Comparison of ENCODE assay signal across 2 cellular contexts in the genomic region with DNA sequence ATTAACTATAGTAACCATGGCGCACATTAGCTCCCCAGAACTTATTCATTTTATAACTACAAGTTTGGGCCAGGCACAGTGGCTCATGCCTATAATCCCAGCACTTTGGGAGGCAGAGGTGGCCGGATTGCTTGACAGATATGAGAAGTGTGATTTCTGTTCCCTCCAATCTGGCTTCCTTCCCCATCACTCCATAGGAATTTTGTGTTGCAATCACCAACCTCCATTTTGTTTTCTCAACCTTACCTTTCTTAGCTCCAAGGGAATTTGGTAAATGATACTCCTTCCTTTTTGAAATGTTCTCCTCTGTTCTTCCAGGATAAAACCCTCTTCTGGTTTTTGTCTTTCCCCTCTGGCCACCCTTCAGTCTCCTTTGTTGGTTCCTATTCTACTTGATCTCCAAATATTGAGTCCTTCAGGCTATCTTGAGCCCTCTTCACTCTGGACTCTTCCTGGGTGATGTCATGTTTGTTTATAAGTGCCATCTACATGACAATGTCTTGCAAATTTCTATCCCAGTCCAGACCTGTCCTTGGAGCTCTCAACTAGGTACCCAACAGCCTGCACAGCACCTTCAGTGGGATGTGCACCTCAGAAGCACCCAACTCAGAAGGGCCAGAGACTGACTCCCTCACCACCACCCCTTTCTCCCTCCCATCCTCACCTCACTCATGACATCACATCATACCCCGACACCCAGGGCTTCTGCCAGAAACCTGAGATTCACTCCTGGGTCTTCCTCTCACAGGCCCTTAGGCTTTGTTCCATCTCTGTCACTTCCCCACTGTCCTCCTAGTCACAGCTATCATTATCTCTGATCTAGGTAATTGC.
A peak's percentile ranks its signal among the peaks of the same experiment; 100 is the strongest.
TF ChIP-seq lines count a peak whose summit lies in the region.

No MANE protein-coding gene starts in this region.

TF ChIP-seq in A549, 52 proteins besides CTCF, POLR2A, EP300 and RAD21 (continues in another document):
- TF ChIP-seq HOXB5 (CRISPR knock-in tag; IDR thresholded peaks at IDR 0.05) (no peak), JUNB (IDR thresholded peaks at IDR 0.05) (no peak), KDM1A (IDR thresholded peaks at IDR 0.05; ENCODE audit: low read depth) (no peak), EHMT2 (IDR thresholded peaks at IDR 0.05; ENCODE audit: low read depth) (no peak), ZFP36 (IDR thresholded peaks at IDR 0.05; ENCODE audit: borderline replicate concordance, partially characterized antibody) (no peak), POLR2AphosphoS2 (conservative IDR thresholded peaks at IDR 0.05; ENCODE audit: low read length) (peak; percentile 91; the same call in 1 of the 2 replicates), NR3C1 (IDR thresholded peaks at IDR 0.05) (no peak), NFE2L2 (conservative IDR thresholded peaks at IDR 0.05; ENCODE audit: low read length) (no peak), CEBPB (IDR thresholded peaks at IDR 0.05) (peak; percentile 42 to 70; a peak in 3 of 4 replicates), MYC (IDR thresholded peaks at IDR 0.05; ENCODE audit: borderline replicate concordance, low read length) (no peak), EHF (CRISPR knock-in tag; IDR thresholded peaks at IDR 0.05) (no peak), ZNF302 (CRISPR knock-in tag; IDR thresholded peaks at IDR 0.05) (no peak), RARB (CRISPR knock-in tag; IDR thresholded peaks at IDR 0.05) (peak; percentile 50; the same call in 1 of the 2 replicates), ZC3H11A (IDR thresholded peaks at IDR 0.05) (no peak), KDM5A (IDR thresholded peaks at IDR 0.05) (no peak), MAFK (IDR thresholded peaks at IDR 0.05; ENCODE audit: partially characterized antibody) (no peak), TP53 (CRISPR knock-in tag; IDR thresholded peaks at IDR 0.05) (peak; percentile 77; the same call in 1 of the 2 replicates), REST (IDR thresholded peaks at IDR 0.05) (no peak), ESRRA (IDR thresholded peaks at IDR 0.05; ENCODE audit: borderline replicate concordance, low read length) (no peak), CHD4 (IDR thresholded peaks at IDR 0.05; ENCODE audit: borderline replicate concordance) (no peak), RCOR1 (IDR thresholded peaks at IDR 0.05; ENCODE audit: low read depth, low read length) (no peak), TFCP2L1 (CRISPR knock-in tag; IDR thresholded peaks at IDR 0.05) (no peak; the same call in 1 of the 2 replicates), FOXS1 (CRISPR knock-in tag; IDR thresholded peaks at IDR 0.05) (no peak), BHLHE40 (IDR thresholded peaks at IDR 0.05; ENCODE audit: low read depth, low read length) (no peak), MAZ (IDR thresholded peaks at IDR 0.05; ENCODE audit: borderline replicate concordance, low read depth, low read length) (no peak), NPAS2 (CRISPR knock-in tag; IDR thresholded peaks at IDR 0.05; ENCODE audit: borderline replicate concordance) (no peak), HES2 (IDR thresholded peaks at IDR 0.05) (no peak), CHD2 (IDR thresholded peaks at IDR 0.05; ENCODE audit: low read length, partially characterized antibody) (no peak), SMC3 (IDR thresholded peaks at IDR 0.05) (no peak), HEYL (CRISPR knock-in tag; IDR thresholded peaks at IDR 0.05) (no peak)
- TF ChIP-seq, protein P1, sequence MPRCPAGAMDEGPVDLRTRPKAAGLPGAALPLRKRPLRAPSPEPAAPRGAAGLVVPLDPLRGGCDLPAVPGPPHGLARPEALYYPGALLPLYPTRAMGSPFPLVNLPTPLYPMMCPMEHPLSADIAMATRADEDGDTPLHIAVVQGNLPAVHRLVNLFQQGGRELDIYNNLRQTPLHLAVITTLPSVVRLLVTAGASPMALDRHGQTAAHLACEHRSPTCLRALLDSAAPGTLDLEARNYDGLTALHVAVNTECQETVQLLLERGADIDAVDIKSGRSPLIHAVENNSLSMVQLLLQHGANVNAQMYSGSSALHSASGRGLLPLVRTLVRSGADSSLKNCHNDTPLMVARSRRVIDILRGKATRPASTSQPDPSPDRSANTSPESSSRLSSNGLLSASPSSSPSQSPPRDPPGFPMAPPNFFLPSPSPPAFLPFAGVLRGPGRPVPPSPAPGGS (IDR thresholded peaks at IDR 0.05): no peak
- TF ChIP-seq, protein P2, sequence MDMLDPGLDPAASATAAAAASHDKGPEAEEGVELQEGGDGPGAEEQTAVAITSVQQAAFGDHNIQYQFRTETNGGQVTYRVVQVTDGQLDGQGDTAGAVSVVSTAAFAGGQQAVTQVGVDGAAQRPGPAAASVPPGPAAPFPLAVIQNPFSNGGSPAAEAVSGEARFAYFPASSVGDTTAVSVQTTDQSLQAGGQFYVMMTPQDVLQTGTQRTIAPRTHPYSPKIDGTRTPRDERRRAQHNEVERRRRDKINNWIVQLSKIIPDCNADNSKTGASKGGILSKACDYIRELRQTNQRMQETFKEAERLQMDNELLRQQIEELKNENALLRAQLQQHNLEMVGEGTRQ (IDR thresholded peaks at IDR 0.05): no peak
- TF ChIP-seq, protein P3, sequence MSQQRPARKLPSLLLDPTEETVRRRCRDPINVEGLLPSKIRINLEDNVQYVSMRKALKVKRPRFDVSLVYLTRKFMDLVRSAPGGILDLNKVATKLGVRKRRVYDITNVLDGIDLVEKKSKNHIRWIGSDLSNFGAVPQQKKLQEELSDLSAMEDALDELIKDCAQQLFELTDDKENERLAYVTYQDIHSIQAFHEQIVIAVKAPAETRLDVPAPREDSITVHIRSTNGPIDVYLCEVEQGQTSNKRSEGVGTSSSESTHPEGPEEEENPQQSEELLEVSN (IDR thresholded peaks at IDR 0.05; ENCODE audit: borderline replicate concordance, low read depth): no peak

TF ChIP-seq in WTC11, 78 proteins besides CTCF, POLR2A, EP300 and RAD21:
- TF ChIP-seq, protein P4, sequence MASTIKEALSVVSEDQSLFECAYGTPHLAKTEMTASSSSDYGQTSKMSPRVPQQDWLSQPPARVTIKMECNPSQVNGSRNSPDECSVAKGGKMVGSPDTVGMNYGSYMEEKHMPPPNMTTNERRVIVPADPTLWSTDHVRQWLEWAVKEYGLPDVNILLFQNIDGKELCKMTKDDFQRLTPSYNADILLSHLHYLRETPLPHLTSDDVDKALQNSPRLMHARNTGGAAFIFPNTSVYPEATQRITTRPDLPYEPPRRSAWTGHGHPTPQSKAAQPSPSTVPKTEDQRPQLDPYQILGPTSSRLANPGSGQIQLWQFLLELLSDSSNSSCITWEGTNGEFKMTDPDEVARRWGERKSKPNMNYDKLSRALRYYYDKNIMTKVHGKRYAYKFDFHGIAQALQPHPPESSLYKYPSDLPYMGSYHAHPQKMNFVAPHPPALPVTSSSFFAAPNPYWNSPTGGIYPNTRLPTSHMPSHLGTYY (CRISPR knock-in tag; IDR thresholded peaks at IDR 0.05): peak; percentile 52; the same call in 1 of the 2 replicates
- TF ChIP-seq ATF6 (CRISPR knock-in tag; IDR thresholded peaks at IDR 0.05): no peak
